25 cellular contexts compared by ENCODE assay signal in genomic region chr5:34055671-34056070, GRCh38. TPM values are rescaled to one million over a fixed set of nuclear protein-coding genes. Genes with fewer than 3 reads are reported as not detected.
A peak's percentile ranks its signal among the peaks of the same experiment; 100 is the strongest.
DNase-seq lines count a peak whose midpoint lies in the region; ATAC-seq and TF ChIP-seq lines count a peak whose summit lies in the region.
"Had no signal": no experiment of that assay in that cellular context is flagged by ENCODE, and none has a peak within 500 bp of the region (broad histone marks: within the 10 kb centered on the region; RNA-seq: fewer than 3 reads in every experiment).

No MANE protein-coding gene starts in this region.

- H3K27ac Mint-ChIP-seq in activated CD4-positive, alpha-beta T cell treated with anti-CD3 and anti-CD28 coated beads, Interleukin-2, amount 10 ng/mL, durations not matched to agents 24 days and 14 days, result no peak overlapping the region
- H3K27ac Mint-ChIP-seq in H9, result no peak overlapping the region
- H3K27ac Mint-ChIP-seq: CD14-positive monocyte; CD8-positive, alpha-beta memory T cell had no signal

- H2AFZ ChIP-seq in H9 (ENCODE audit: low read length), result no peak overlapping the region

- no peaks in the 10 kb centered on the region for H3K4me1 Mint-ChIP-seq in activated CD4-positive, alpha-beta T cell treated with anti-CD3 and anti-CD28 coated beads, Interleukin-2, amount 10 ng/mL, durations not matched to agents 24 days and 14 days
- no peaks in the 10 kb centered on the region for H3K4me1 Mint-ChIP-seq in H9
- H3K4me1 Mint-ChIP-seq: CD14-positive monocyte; CD4-positive, alpha-beta memory T cell; CD4-positive, CD25-positive, alpha-beta regulatory T cell; CD8-positive, alpha-beta memory T cell had no signal

- intact Hi-C loops in activated CD4-positive, alpha-beta T cell treated with anti-CD3 and anti-CD28 coated beads, Interleukin-2, amount 10 ng/mL, durations not matched to agents 24 days and 14 days (cut with micrococcal nuclease), result no loop called here

- no peak overlapping the region for H2BK20ac ChIP-seq in H9 (ENCODE audit: low read depth, low read length, poor library complexity, severe bottlenecking)

- no peak overlapping the region for H3K23ac ChIP-seq in H9 (ENCODE audit: insufficient read length, low read depth, low read length)

- H3K23me2 ChIP-seq in H9 (ENCODE audit: insufficient read length, low read depth, low read length, poor library complexity, severe bottlenecking), result no peaks in the 10 kb centered on the region

- H3K4me2 ChIP-seq in H9 (ENCODE audit: insufficient read depth, insufficient read length, low read length), result no peak overlapping the region
- H3K4me2 ChIP-seq: BLaER1 had no signal

- no peak overlapping the region for H3K9ac ChIP-seq in H9 (ENCODE audit: extremely low read depth, insufficient read length, low read length)
- H3K9ac ChIP-seq: BLaER1 had no signal

- H3K79me1 ChIP-seq in H9 (ENCODE audit: insufficient read depth, low read depth, low read length, poor library complexity, severe bottlenecking), result no peaks in the 10 kb centered on the region

- H2BK5ac ChIP-seq in H9 (ENCODE audit: insufficient read length, low read length), result no peak overlapping the region

- no peaks in the 10 kb centered on the region for H3K9me3 ChIP-seq in SJCRH30 (replicated peaks)
- H3K9me3 ChIP-seq in H9 (ENCODE audit: control insufficient read depth, low read depth, low read length), result no peaks in the 10 kb centered on the region
- H3K9me3 ChIP-seq: BE2C, BLaER1 had no signal

- H3K27ac ChIP-seq in SJCRH30, result peak overlapping the region; percentile 65
- H3K27ac ChIP-seq in H9 (ENCODE audit: insufficient read length, low read depth, low read length), result no peak overlapping the region
- H3K27ac ChIP-seq: BLaER1 had no signal

- H3K4me3 ChIP-seq in SJCRH30, result no peak overlapping the region
- H3K4me3 ChIP-seq: BLaER1, GM12878 had no signal

- H3K36me3 ChIP-seq in SJCRH30, result no peaks in the 10 kb centered on the region
- H3K36me3 ChIP-seq: BE2C had no signal

- no peak overlapping the region for H3K18ac ChIP-seq in H9 (ENCODE audit: insufficient read length, low read depth, low read length)

- H2AK5ac ChIP-seq in H9 (ENCODE audit: insufficient read length, low read length), result no peak overlapping the region

- no peak overlapping the region for H3K4me3 Mint-ChIP-seq in activated CD4-positive, alpha-beta T cell treated with anti-CD3 and anti-CD28 coated beads, Interleukin-2, amount 10 ng/mL, durations not matched to agents 24 days and 14 days
- H3K4me3 Mint-ChIP-seq in H9, result no peak overlapping the region
- H3K4me3 Mint-ChIP-seq: CD14-positive monocyte; CD4-positive, alpha-beta memory T cell; CD4-positive, CD25-positive, alpha-beta regulatory T cell; CD8-positive, alpha-beta memory T cell had no signal

- H2BK15ac ChIP-seq in H9 (ENCODE audit: low read depth, low read length), result no peak overlapping the region

- no peak overlapping the region for H3K14ac ChIP-seq in H9 (ENCODE audit: insufficient read depth, low read length)

- H4K8ac ChIP-seq in H9 (replicated peaks; ENCODE audit: insufficient read length, low read depth, low read length), result no peak overlapping the region

- no peaks in the 10 kb centered on the region for H4K20me1 ChIP-seq in H9 (ENCODE audit: control insufficient read depth, insufficient read depth, insufficient read length)
- H4K20me1 ChIP-seq: BLaER1 had no signal

- H3T11ph ChIP-seq in H9 (ENCODE audit: low read length), result no peak overlapping the region

- no peak overlapping the region for H4K5ac ChIP-seq in H9 (ENCODE audit: insufficient read length, low read depth, low read length)

- H3K4me1 ChIP-seq in SJCRH30 (peaks cover 32% of the 10 kb centered on the region), H9 (ENCODE audit: insufficient read depth, low read length) (no peaks in the 10 kb centered on the region)

- peaks cover 2% of the 10 kb centered on the region for H3K36me3 Mint-ChIP-seq in activated CD4-positive, alpha-beta T cell treated with anti-CD3 and anti-CD28 coated beads, Interleukin-2, amount 10 ng/mL, durations not matched to agents 24 days and 14 days (ENCODE audit: low read depth)
- peaks cover 4 to 14% (median 6%) of the 10 kb centered on the region in 3 experiments for H3K36me3 Mint-ChIP-seq in H9 (ENCODE audit: insufficient read depth in 1 of 3, low read depth in 3 of 3)

- DNase-seq in activated CD4-positive, alpha-beta T cell treated with anti-CD3 and anti-CD28 coated beads, Interleukin-2, amount 10 ng/mL, durations not matched to agents 24 days and 14 days, result peak; percentile 15
- DNase-seq in activated CD4-positive, alpha-beta T cell treated with anti-CD3 and anti-CD28 coated beads for 48 hours, result no peak
- DNase-seq in SJCRH30 (peak; percentile 36 to 67), myocyte (ENCODE audit: low read depth) (peak; percentile 30), H9 (no peak), HuH-7 (ENCODE audit: low spot score) (no peak)
- DNase-seq: 8988T; ACHN; BE2C; C1 segment of cervical spinal cord; CD4-positive, alpha-beta memory T cell; CD4-positive, CD25-positive, alpha-beta regulatory T cell; CD8-positive, alpha-beta memory T cell; COR-L47; DMS 273 treated with DMSO at 0.1 percent for 48 hours; DMS153; DMS53; DMS79; DND-41; EL; GDM1 had no signal

- H3K27me3 ChIP-seq in SJCRH30 (no peaks in the 10 kb centered on the region), H9 (ENCODE audit: insufficient read depth, low read length) (no peaks in the 10 kb centered on the region)
- H3K27me3 ChIP-seq: BE2C, BLaER1 had no signal

- ATAC-seq in HG03097 (IDR thresholded peaks at IDR 0.05; ENCODE audit: low FRiP score, unreplicated experiment), result no peak
- ATAC-seq: GM12878 had no signal

- no peaks in the 10 kb centered on the region for H3K27me3 Mint-ChIP-seq in activated CD4-positive, alpha-beta T cell treated with anti-CD3 and anti-CD28 coated beads, Interleukin-2, amount 10 ng/mL, durations not matched to agents 24 days and 14 days
- H3K27me3 Mint-ChIP-seq in H9 (ENCODE audit: low read depth), result no peaks in the 10 kb centered on the region
- H3K27me3 Mint-ChIP-seq: CD4-positive, alpha-beta memory T cell; CD4-positive, CD25-positive, alpha-beta regulatory T cell; CD8-positive, alpha-beta memory T cell had no signal

- H3K4ac ChIP-seq in H9 (ENCODE audit: low read depth, low read length), result no peak overlapping the region

- TF ChIP-seq CTCF in H9 (conservative IDR thresholded peaks at IDR 0.05), result no peak

- WGBS in H9 (ENCODE audit: extremely low coverage, insufficient read length, low lambda C conversion rate), result no CpG with 5 or more reads among the region's 3 CpGs

- no peaks in the 10 kb centered on the region for H3K9me3 Mint-ChIP-seq in activated CD4-positive, alpha-beta T cell treated with anti-CD3 and anti-CD28 coated beads, Interleukin-2, amount 10 ng/mL, durations not matched to agents 24 days and 14 days
- H3K9me3 Mint-ChIP-seq in H9, result peaks cover under 1 to 4% of the 10 kb centered on the region in 2 experiments; a peak in 4 of 5 replicates
- H3K9me3 Mint-ChIP-seq: CD4-positive, alpha-beta memory T cell; CD8-positive, alpha-beta memory T cell had no signal

- H3K56ac ChIP-seq in H9 (ENCODE audit: insufficient read length, low read depth, low read length), result no peak overlapping the region

- H4K91ac ChIP-seq in H9 (ENCODE audit: insufficient read length, low read depth, low read length), result no peak overlapping the region

- no peak overlapping the region for H2BK120ac ChIP-seq in H9 (ENCODE audit: low read depth, low read length, poor library complexity, severe bottlenecking)

- no peaks in the 10 kb centered on the region for H3K79me2 ChIP-seq in H9 (ENCODE audit: insufficient read depth, low read length)

- no peak overlapping the region for H2BK12ac ChIP-seq in H9 (ENCODE audit: insufficient read length, low read depth, low read length)

RNA-seq across cellular contexts. Expression of gene C1QTNF3, which starts 12.7 kb away (rescaled TPM):
- total RNA-seq in activated CD4-positive, alpha-beta T cell treated with anti-CD3 and anti-CD28 coated beads, Interleukin-2, amount 10 ng/mL, durations not matched to agents 24 days and 14 days, result 2.0 and 2.1 TPM in 2 replicates
- 16.1 and 16.9 TPM in 2 replicates for total RNA-seq in SJCRH30 (2014; rRNA removed; shearing (Covaris generic))
- total RNA-seq in myocyte (1.8 and 3.0 TPM in 2 replicates), H9 (2021) (1.1 TPM in 2 replicates)
- 1.6 TPM for polyA plus RNA-seq in myocyte (2012)
- polyA plus RNA-seq: CD14-positive monocyte had no signal

RNA-seq across cellular contexts. Expression of gene AMACR, which starts 47.8 kb away (rescaled TPM):
- total RNA-seq in activated CD4-positive, alpha-beta T cell treated with anti-CD3 and anti-CD28 coated beads, Interleukin-2, amount 10 ng/mL, durations not matched to agents 24 days and 14 days, result 6.4 and 7.7 TPM in 2 replicates
- 7.4 and 9.5 TPM in 2 replicates for total RNA-seq in SJCRH30 (2014; rRNA removed; shearing (Covaris generic))
- 9.2 and 45.7 TPM in 2 replicates for total RNA-seq in myocyte
- 19.8 TPM for polyA plus RNA-seq in myocyte (2012)
- total RNA-seq in H9 (2021), result 8.2 and 9.7 TPM in 2 replicates

Comparison
In these comparisons a context has a peak if more than half of its experiments do, and no peak if none do; other contexts are left out.
1. DNase-seq: peak in activated CD4-positive, alpha-beta T cell treated with anti-CD3 and anti-CD28 coated beads, Interleukin-2, amount 10 ng/mL, durations not matched to agents 24 days and 14 days (single experiment), SJCRH30 (2 of 2) and myocyte (single experiment); none in activated CD4-positive, alpha-beta T cell treated with anti-CD3 and anti-CD28 coated beads for 48 hours (single experiment), H9 (single experiment) and HuH-7 (single experiment).